ENCODE assay signal across 8 cellular contexts in the genomic region with DNA sequence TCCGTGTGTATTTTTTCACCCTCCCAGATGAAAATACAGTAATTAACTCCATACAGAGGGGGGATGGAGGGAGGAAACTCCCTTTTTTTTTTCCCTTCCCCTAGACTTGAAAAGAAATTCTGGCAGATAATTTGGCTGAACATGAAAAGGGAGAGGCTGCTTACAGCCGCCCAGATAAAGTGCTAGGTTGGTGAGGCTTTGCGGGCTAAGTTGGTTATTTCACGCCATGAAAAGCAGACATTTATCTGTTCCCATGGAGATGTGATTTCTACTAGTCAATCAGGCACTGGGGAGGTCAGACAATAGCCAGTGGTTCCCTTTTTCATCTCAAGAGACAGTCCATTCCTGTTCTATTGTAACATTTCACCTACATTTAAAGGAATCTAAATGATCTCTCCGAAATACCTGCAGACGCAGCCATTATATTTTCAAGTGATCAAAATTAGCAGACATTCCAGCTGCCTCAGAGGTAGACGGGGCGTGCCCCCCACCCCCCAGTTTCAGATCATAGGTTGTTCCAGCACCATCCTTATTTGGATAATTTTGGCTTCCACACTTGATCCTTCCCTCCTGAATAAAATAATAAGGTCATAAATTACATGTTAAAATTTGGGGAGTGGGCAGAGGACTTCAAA.
A peak's percentile ranks its signal among the peaks of the same experiment; 100 is the strongest.
DNase-seq lines count a peak whose midpoint lies in the region; ATAC-seq, FAIRE-seq and TF ChIP-seq lines count a peak whose summit lies in the region.

No MANE protein-coding gene starts in this region.

- TF ChIP-seq CTCF in WERI-Rb-1 (IDR thresholded peaks at IDR 0.05; ENCODE audit: low read depth, low read length) (no peak), uterus (IDR thresholded peaks at IDR 0.05) (no peak)

- H3K9me3 ChIP-seq in WERI-Rb-1 (ENCODE audit: severe bottlenecking), result no peaks in the 10 kb centered on the region
- H3K9me3 ChIP-seq in uterus, result no peaks in the 10 kb centered on the region

- H3K9me3 Mint-ChIP-seq in activated naive CD4-positive, alpha-beta T cell treated with anti-CD3 and anti-CD28 coated beads, Interleukin-2, amount 50 U/mL, for 24 hours, result no peaks in the 10 kb centered on the region

- no peaks in the 10 kb centered on the region for H3K4me1 ChIP-seq in uterus

- intact Hi-C loops in uterus (cut with DNase I; ENCODE audit: low total_unique reads), result no loop called here

- no peak for DNase-seq in activated naive CD4-positive, alpha-beta T cell (lab: John Stamatoyannopoulos, UW)
- DNase-seq in WERI-Rb-1 (no peak), left lobe of liver (ENCODE audit: low spot score) (no peak), uterus (no peak), H4 (ENCODE audit: low spot score) (no peak), urothelium cell line (ENCODE audit: low spot score) (no peak)

- no peaks in the 10 kb centered on the region for H3K36me3 ChIP-seq in WERI-Rb-1
- H3K36me3 ChIP-seq in uterus, result no peaks in the 10 kb centered on the region

- peak; percentile 24 for ATAC-seq in left lobe of liver
- ATAC-seq in HG02588 (IDR thresholded peaks at IDR 0.05; ENCODE audit: unreplicated experiment), result no peak

- H3K36me3 Mint-ChIP-seq in activated naive CD4-positive, alpha-beta T cell treated with anti-CD3 and anti-CD28 coated beads, Interleukin-2, amount 50 U/mL, for 24 hours, result no peaks in the 10 kb centered on the region

- H3K4me3 Mint-ChIP-seq in activated naive CD4-positive, alpha-beta T cell treated with anti-CD3 and anti-CD28 coated beads, Interleukin-2, amount 50 U/mL, for 24 hours, result peak overlapping the region; percentile 62

- peaks cover 46% of the 10 kb centered on the region for H3K4me1 Mint-ChIP-seq in activated naive CD4-positive, alpha-beta T cell treated with anti-CD3 and anti-CD28 coated beads, Interleukin-2, amount 50 U/mL, for 24 hours

- H3K27ac ChIP-seq in WERI-Rb-1 (peak overlapping the region; percentile 91), uterus (peak overlapping the region; percentile 51 to 82)

- H3K27me3 Mint-ChIP-seq in activated naive CD4-positive, alpha-beta T cell treated with anti-CD3 and anti-CD28 coated beads, Interleukin-2, amount 50 U/mL, for 24 hours, result no peaks in the 10 kb centered on the region

- no peak for TF ChIP-seq POLR2A in uterus (IDR thresholded peaks at IDR 0.05)

- peak overlapping the region; percentile 71 for H3K27ac Mint-ChIP-seq in activated naive CD4-positive, alpha-beta T cell treated with anti-CD3 and anti-CD28 coated beads, Interleukin-2, amount 50 U/mL, for 24 hours

- no peak for FAIRE-seq in urothelium cell line (lab: Jason Lieb, UNC)

- H3K27me3 ChIP-seq in WERI-Rb-1 (ENCODE audit: insufficient read depth, low read depth, severe bottlenecking) (no peaks in the 10 kb centered on the region), uterus (no peaks in the 10 kb centered on the region)

- H3K4me3 ChIP-seq in WERI-Rb-1 (ENCODE audit: low read depth, low read length) (peak overlapping the region; percentile 45), uterus (no peak overlapping the region)
